Comparison of ENCODE assay signal across 2 cellular contexts in genomic region chr19:2395293-2395829, GRCh38.
TF ChIP-seq lines count a peak whose summit lies in the region.
"Not testable (repeated sequence)": the region's sequence is repeated elsewhere in the genome, so short reads cannot be mapped to it uniquely, and the experiment has no call there.

No MANE protein-coding gene starts in this region.

TF ChIP-seq in HEK293, 187 proteins besides CTCF, POLR2A, EP300 and RAD21:
- TF ChIP-seq ZFHX2 (tag by site-specific recombination; conservative IDR thresholded peaks at IDR 0.05) (peak; percentile 42), KLF1 (tag by site-specific recombination; IDR thresholded peaks at IDR 0.05) (peak; percentile 83), EGR2 (tag by site-specific recombination; IDR thresholded peaks at IDR 0.05; ENCODE audit: low read depth) (peak; percentile 50; the same call in 1 of the 2 replicates)

TF ChIP-seq in HepG2, 621 proteins besides CTCF, POLR2A, EP300 and RAD21 (continues in another document):
- TF ChIP-seq ZNF589 (CRISPR knock-in tag; conservative IDR thresholded peaks at IDR 0.05): peak; percentile 65
- peak; percentile 38; the same call in 1 of the 2 replicates for TF ChIP-seq UBTF (CRISPR knock-in tag; IDR thresholded peaks at IDR 0.05)
- 0 out of 2 replicates have a peak, but pooled peaks have one; percentile 8 for TF ChIP-seq CREM (IDR thresholded peaks at IDR 0.05)
- not testable (repeated sequence) for TF ChIP-seq CREM (CRISPR knock-in tag; IDR thresholded peaks at IDR 0.05); NONO (IDR thresholded peaks at IDR 0.05)
- TF ChIP-seq, protein P1, sequence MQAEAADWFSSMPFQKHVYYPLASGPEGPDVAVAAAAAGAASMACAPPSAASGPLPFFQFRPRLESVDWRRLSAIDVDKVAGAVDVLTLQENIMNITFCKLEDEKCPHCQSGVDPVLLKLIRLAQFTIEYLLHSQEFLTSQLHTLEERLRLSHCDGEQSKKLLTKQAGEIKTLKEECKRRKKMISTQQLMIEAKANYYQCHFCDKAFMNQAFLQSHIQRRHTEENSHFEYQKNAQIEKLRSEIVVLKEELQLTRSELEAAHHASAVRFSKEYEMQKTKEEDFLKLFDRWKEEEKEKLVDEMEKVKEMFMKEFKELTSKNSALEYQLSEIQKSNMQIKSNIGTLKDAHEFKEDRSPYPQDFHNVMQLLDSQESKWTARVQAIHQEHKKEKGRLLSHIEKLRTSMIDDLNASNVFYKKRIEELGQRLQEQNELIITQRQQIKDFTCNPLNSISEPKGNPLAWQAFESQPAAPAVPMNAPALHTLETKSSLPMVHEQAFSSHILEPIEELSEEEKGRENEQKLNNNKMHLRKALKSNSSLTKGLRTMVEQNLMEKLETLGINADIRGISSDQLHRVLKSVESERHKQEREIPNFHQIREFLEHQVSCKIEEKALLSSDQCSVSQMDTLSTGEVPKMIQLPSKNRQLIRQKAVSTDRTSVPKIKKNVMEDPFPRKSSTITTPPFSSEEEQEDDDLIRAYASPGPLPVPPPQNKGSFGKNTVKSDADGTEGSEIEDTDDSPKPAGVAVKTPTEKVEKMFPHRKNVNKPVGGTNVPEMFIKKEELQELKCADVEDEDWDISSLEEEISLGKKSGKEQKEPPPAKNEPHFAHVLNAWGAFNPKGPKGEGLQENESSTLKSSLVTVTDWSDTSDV (CRISPR knock-in tag; IDR thresholded peaks at IDR 0.05): peak; percentile 86; the same call in 1 of the 2 replicates
- 0 out of 2 replicates have a peak, but pooled peaks have one; percentile 14 for TF ChIP-seq FOXJ3 (CRISPR knock-in tag; IDR thresholded peaks at IDR 0.05; ENCODE audit: borderline replicate concordance)
- peak; percentile 33 for TF ChIP-seq ZFX (CRISPR knock-in tag; IDR thresholded peaks at IDR 0.05; ENCODE audit: low read depth)
- peak; percentile 89 for TF ChIP-seq ZNF280D (CRISPR knock-in tag; IDR thresholded peaks at IDR 0.05)
- TF ChIP-seq ZNF318 (CRISPR knock-in tag; IDR thresholded peaks at IDR 0.05): 0 out of 2 replicates have a peak, but pooled peaks have one; percentile 34
- 0 out of 2 replicates have a peak, but pooled peaks have one; percentile 53 for TF ChIP-seq ZNF33B (CRISPR knock-in tag; IDR thresholded peaks at IDR 0.05)
- TF ChIP-seq, protein P2, sequence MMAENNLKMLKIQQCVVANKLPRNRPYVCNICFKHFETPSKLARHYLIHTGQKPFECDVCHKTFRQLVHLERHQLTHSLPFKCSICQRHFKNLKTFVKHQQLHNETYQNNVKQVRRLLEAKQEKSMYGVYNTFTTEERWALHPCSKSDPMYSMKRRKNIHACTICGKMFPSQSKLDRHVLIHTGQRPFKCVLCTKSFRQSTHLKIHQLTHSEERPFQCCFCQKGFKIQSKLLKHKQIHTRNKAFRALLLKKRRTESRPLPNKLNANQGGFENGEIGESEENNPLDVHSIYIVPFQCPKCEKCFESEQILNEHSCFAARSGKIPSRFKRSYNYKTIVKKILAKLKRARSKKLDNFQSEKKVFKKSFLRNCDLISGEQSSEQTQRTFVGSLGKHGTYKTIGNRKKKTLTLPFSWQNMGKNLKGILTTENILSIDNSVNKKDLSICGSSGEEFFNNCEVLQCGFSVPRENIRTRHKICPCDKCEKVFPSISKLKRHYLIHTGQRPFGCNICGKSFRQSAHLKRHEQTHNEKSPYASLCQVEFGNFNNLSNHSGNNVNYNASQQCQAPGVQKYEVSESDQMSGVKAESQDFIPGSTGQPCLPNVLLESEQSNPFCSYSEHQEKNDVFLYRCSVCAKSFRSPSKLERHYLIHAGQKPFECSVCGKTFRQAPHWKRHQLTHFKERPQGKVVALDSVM (CRISPR knock-in tag; IDR thresholded peaks at IDR 0.05): peak; percentile 99
- 0 out of 2 replicates have a peak, but pooled peaks have one; percentile 41 for TF ChIP-seq GLI4 (CRISPR knock-in tag; IDR thresholded peaks at IDR 0.05; ENCODE audit: borderline replicate concordance)
- TF ChIP-seq KAT7 (CRISPR knock-in tag; IDR thresholded peaks at IDR 0.05; ENCODE audit: borderline replicate concordance): peak; percentile 68; the same call in 1 of the 2 replicates
- TF ChIP-seq, protein P3, sequence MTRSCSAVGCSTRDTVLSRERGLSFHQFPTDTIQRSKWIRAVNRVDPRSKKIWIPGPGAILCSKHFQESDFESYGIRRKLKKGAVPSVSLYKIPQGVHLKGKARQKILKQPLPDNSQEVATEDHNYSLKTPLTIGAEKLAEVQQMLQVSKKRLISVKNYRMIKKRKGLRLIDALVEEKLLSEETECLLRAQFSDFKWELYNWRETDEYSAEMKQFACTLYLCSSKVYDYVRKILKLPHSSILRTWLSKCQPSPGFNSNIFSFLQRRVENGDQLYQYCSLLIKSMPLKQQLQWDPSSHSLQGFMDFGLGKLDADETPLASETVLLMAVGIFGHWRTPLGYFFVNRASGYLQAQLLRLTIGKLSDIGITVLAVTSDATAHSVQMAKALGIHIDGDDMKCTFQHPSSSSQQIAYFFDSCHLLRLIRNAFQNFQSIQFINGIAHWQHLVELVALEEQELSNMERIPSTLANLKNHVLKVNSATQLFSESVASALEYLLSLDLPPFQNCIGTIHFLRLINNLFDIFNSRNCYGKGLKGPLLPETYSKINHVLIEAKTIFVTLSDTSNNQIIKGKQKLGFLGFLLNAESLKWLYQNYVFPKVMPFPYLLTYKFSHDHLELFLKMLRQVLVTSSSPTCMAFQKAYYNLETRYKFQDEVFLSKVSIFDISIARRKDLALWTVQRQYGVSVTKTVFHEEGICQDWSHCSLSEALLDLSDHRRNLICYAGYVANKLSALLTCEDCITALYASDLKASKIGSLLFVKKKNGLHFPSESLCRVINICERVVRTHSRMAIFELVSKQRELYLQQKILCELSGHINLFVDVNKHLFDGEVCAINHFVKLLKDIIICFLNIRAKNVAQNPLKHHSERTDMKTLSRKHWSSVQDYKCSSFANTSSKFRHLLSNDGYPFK (CRISPR knock-in tag; IDR thresholded peaks at IDR 0.05; ENCODE audit: borderline replicate concordance): 0 out of 2 replicates have a peak, but pooled peaks have one; percentile 10
- peak; percentile 92; the same call in 1 of the 2 replicates for TF ChIP-seq ZMYM3 (CRISPR knock-in tag; IDR thresholded peaks at IDR 0.05)
- peak; percentile 36; the same call in 1 of the 2 replicates for TF ChIP-seq SSRP1 (CRISPR knock-in tag; IDR thresholded peaks at IDR 0.05)
- peak; percentile 56; the same call in 1 of the 2 replicates for TF ChIP-seq ZNF317 (CRISPR knock-in tag; IDR thresholded peaks at IDR 0.05)
- TF ChIP-seq ZFP1 (CRISPR knock-in tag; IDR thresholded peaks at IDR 0.05): 0 out of 2 replicates have a peak, but pooled peaks have one; percentile 26
- TF ChIP-seq ZNF619 (CRISPR knock-in tag; IDR thresholded peaks at IDR 0.05): 0 out of 2 replicates have a peak, but pooled peaks have one; percentile 32
- peak; percentile 58; the same call in 1 of the 2 replicates for TF ChIP-seq ZNF296 (CRISPR knock-in tag; conservative IDR thresholded peaks at IDR 0.05)
- peak; percentile 54; the same call in 1 of the 2 replicates for TF ChIP-seq NONO (CRISPR knock-in tag; conservative IDR thresholded peaks at IDR 0.05)
- peak; percentile 41; the same call in 1 of the 2 replicates for TF ChIP-seq ZNF501 (CRISPR knock-in tag; IDR thresholded peaks at IDR 0.05)
- peak; percentile 21; the same call in 1 of the 2 replicates for TF ChIP-seq ZNF292 (CRISPR knock-in tag; IDR thresholded peaks at IDR 0.05; ENCODE audit: borderline replicate concordance, low read depth)
- peak; percentile 62 for TF ChIP-seq IKZF5 (CRISPR knock-in tag; IDR thresholded peaks at IDR 0.05)
